In genomic region chr19:16889429-16889882, GRCh38 we compare ENCODE assay signal across 11 cellular contexts. TPM values are rescaled to one million over a fixed set of nuclear protein-coding genes. Genes with fewer than 3 reads are reported as not detected.
A peak's percentile ranks its signal among the peaks of the same experiment; 100 is the strongest.
DNase-seq lines count a peak whose midpoint lies in the region; ATAC-seq and TF ChIP-seq lines count a peak whose summit lies in the region.
"Had no signal": no experiment of that assay in that cellular context is flagged by ENCODE, and none has a peak within 500 bp of the region (broad histone marks: within the 10 kb centered on the region; RNA-seq: fewer than 3 reads in every experiment).

No MANE protein-coding gene starts in this region.

- CTCF ChIA-PET in CD4-positive, alpha-beta memory T cell (lab: Charles Lee; ENCODE audit: partially characterized antibody), result interaction anchor here (0.5 kb wide), 1 partner anchor 28 kb away, joined by 3 read pairs; no protein-coding TSS in a partner anchor

- H3K27ac ChIP-seq in right cardiac atrium (ENCODE audit: low read length) (no peak overlapping the region), suprapubic skin (peak overlapping the region; percentile 7)
- H3K27ac ChIP-seq in CD4-positive, alpha-beta memory T cell (ENCODE audit: low read depth, low read length), result no peak overlapping the region

- H3K4me3 Mint-ChIP-seq in CD4-positive, alpha-beta memory T cell, result no peak overlapping the region
- H3K4me3 Mint-ChIP-seq: central memory CD8-positive, alpha-beta T cell had no signal

- no peak for TF ChIP-seq CTCF in suprapubic skin (IDR thresholded peaks at IDR 0.05)

- POLR2A ChIA-PET in CD4-positive, alpha-beta memory T cell (lab: Charles Lee; ENCODE audit: partially characterized antibody), result no interaction called here

- no peak overlapping the region for H3K4me3 ChIP-seq in right cardiac atrium (ENCODE audit: low read length)
- peak overlapping the region; percentile 26 for H3K4me3 ChIP-seq in suprapubic skin
- no peak overlapping the region for H3K4me3 ChIP-seq in CD4-positive, alpha-beta memory T cell (ENCODE audit: low read length in 2 of 2)

- H3K27me3 ChIP-seq in right cardiac atrium (ENCODE audit: control insufficient read depth, insufficient read depth), result no peaks in the 10 kb centered on the region
- H3K27me3 ChIP-seq in suprapubic skin, result peaks cover 6% of the 10 kb centered on the region
- H3K27me3 ChIP-seq in CD4-positive, alpha-beta memory T cell (ENCODE audit: insufficient read depth, low read length), result no peaks in the 10 kb centered on the region

- no peak for TF ChIP-seq POLR2A in suprapubic skin (IDR thresholded peaks at IDR 0.05)

- no peak overlapping the region for H3K27ac Mint-ChIP-seq in CD4-positive, alpha-beta memory T cell

- ATAC-seq in right cardiac atrium (peak; percentile 22 to 62), HG03520 (IDR thresholded peaks at IDR 0.05; ENCODE audit: unreplicated experiment) (no peak)

- DNase-seq in HUDEP-2 (lab: John Stamatoyannopoulos, UW; ENCODE audit: unreplicated experiment in 76 of 76) (peak in 72 of 76 experiments; percentile 29 to 89 (median 74)), SW 1271 (lab: John Stamatoyannopoulos, UW) (peak; percentile 39 to 67), right cardiac atrium (peak; percentile 62 to 83 (median 76)), suprapubic skin (ENCODE audit: low spot score in 2 of 2) (peak in 1 of 2 donors; percentile 79)
- no peak for DNase-seq in activated CD4-positive, CD25-positive, alpha-beta regulatory T cell treated with anti-CD3 and anti-CD28 coated beads, Interleukin-2, amount 50 U/mL, for 72 hours
- DNase-seq in CD4-positive, alpha-beta memory T cell, result no peak
- DNase-seq: EL, foreskin melanocyte, HCEC 1CT had no signal

- peaks cover 9 to 10% of the 10 kb centered on the region in 2 donors for H3K27me3 Mint-ChIP-seq in CD4-positive, alpha-beta memory T cell

- peaks cover 0 to 2% (median 0%) of the 10 kb centered on the region in 8 donors for H3K9me3 Mint-ChIP-seq in CD4-positive, alpha-beta memory T cell
- H3K9me3 Mint-ChIP-seq: central memory CD8-positive, alpha-beta T cell had no signal

- no peaks in the 10 kb centered on the region for H3K36me3 ChIP-seq in suprapubic skin
- no peaks in the 10 kb centered on the region for H3K36me3 ChIP-seq in CD4-positive, alpha-beta memory T cell (ENCODE audit: insufficient read depth, low read length)

- intact Hi-C loops in right cardiac atrium (cut with DNase I), result no loop called here
- intact Hi-C loops in CD4-positive, alpha-beta memory T cell (cut with micrococcal nuclease), result no loop called here

- H3K9me3 ChIP-seq in right cardiac atrium (ENCODE audit: control insufficient read depth, low read length) (no peaks in the 10 kb centered on the region), suprapubic skin (no peaks in the 10 kb centered on the region)
- H3K9me3 ChIP-seq in CD4-positive, alpha-beta memory T cell (ENCODE audit: control insufficient read depth in 1 of 2, low read length in 2 of 2), result no peaks in the 10 kb centered on the region

- no peaks in the 10 kb centered on the region for H3K36me3 Mint-ChIP-seq in CD4-positive, alpha-beta memory T cell

- WGBS in right cardiac atrium, result 59% methylated on average over 19 of the region's 19 CpGs
- 61% methylated on average over 15 of the region's 19 CpGs for WGBS in suprapubic skin

- no peak for TF ChIP-seq EP300 in suprapubic skin (IDR thresholded peaks at IDR 0.05)

- peaks cover 2 to 10% (median 5%) of the 10 kb centered on the region in 4 donors for H3K4me1 Mint-ChIP-seq in CD4-positive, alpha-beta memory T cell

- H3K4me1 ChIP-seq in right cardiac atrium (ENCODE audit: control insufficient read depth, insufficient read depth, low read length) (peaks cover 5% of the 10 kb centered on the region), suprapubic skin (peaks cover 15% of the 10 kb centered on the region)
- peaks cover 7% of the 10 kb centered on the region for H3K4me1 ChIP-seq in CD4-positive, alpha-beta memory T cell (ENCODE audit: insufficient read depth, low read length)

RNA-seq across cellular contexts. Expression of gene F2RL3, which starts 0.7 kb away (rescaled TPM):
- 1 to 10 TPM in 3 of 4 donors, under 1 TPM in 1; 0.91 to 3.6 (median 1.1) TPM for total RNA-seq in right cardiac atrium
- polyA plus RNA-seq in right cardiac atrium, result 3.0 TPM
- 1 to 10 TPM in 2 of 4 donors, under 1 TPM in 2; 0.57 to 3.9 (median 1.2) TPM for total RNA-seq in suprapubic skin
- not detected for total RNA-seq in CD4-positive, alpha-beta memory T cell
- polyA plus RNA-seq in CD4-positive, alpha-beta memory T cell, result not detected

Comparison
In these comparisons a context has a peak if more than half of its experiments do, and no peak if none do; other contexts are left out.
1. DNase-seq: peak in HUDEP-2 (72 of 76), SW 1271 (2 of 2) and right cardiac atrium (3 of 3); none in activated CD4-positive, CD25-positive, alpha-beta regulatory T cell treated with anti-CD3 and anti-CD28 coated beads, Interleukin-2, amount 50 U/mL, for 72 hours (single experiment) and CD4-positive, alpha-beta memory T cell (0 of 5).